8 cellular contexts compared by ENCODE assay signal in genomic region chr5:133968057-133968993, GRCh38. TPM values are rescaled to one million over a fixed set of nuclear protein-coding genes. Genes with fewer than 3 reads are reported as not detected.
A peak's percentile ranks its signal among the peaks of the same experiment; 100 is the strongest.
DNase-seq lines count a peak whose midpoint lies in the region; FAIRE-seq and TF ChIP-seq lines count a peak whose summit lies in the region.

TSS of gene C5orf15 (minus strand) at chr5:133968625. CDS start at chr5:133968584, 41 bp downstream.

- peak within 1 kb of the TSS; percentile 99 for H3K9ac ChIP-seq in neuronal stem cell (ENCODE audit: low read depth, low read length, poor library complexity)

- FAIRE-seq in frontal cortex (lab: Jason Lieb, UNC): no peak

- peak within 1 kb of the TSS; percentile 91 for H2BK120ac ChIP-seq in neuronal stem cell (ENCODE audit: low read depth, low read length)

- peaks cover 26% of the 10 kb centered on the region for H3K36me3 Mint-ChIP-seq in activated naive CD4-positive, alpha-beta T cell treated with anti-CD3 and anti-CD28 coated beads for 36 hours (ENCODE audit: low read depth)

- peak within 1 kb of the TSS; percentile 100 for H4K8ac ChIP-seq in neuronal stem cell (ENCODE audit: low read depth, low read length)

- peak within 1 kb of the TSS; percentile 93 for H3K4me2 ChIP-seq in neuronal stem cell (ENCODE audit: insufficient read depth, low read length, poor library complexity, severe bottlenecking)

- peaks cover 1 to 4% of the 10 kb centered on the region in 2 donors for H3K4me1 ChIP-seq in neuronal stem cell (ENCODE audit: control insufficient read depth in 2 of 2, insufficient read depth in 1 of 2, low read depth in 1 of 2, low read length in 2 of 2)

- WGBS in neuronal stem cell (ENCODE audit: extremely low coverage in 2 of 2, insufficient read length in 2 of 2, insufficient replicate concordance in 1 of 2), 2 donors: no CpG with 5 or more reads among the region's 54 CpGs

- no peak within 1 kb of the TSS for H3K4ac ChIP-seq in neuronal stem cell (ENCODE audit: low read length)

- peaks cover 46% of the 10 kb centered on the region for H3K4me1 Mint-ChIP-seq in activated naive CD4-positive, alpha-beta T cell treated with anti-CD3 and anti-CD28 coated beads for 36 hours (ENCODE audit: low read depth)

- intact Hi-C loops in activated naive CD4-positive, alpha-beta T cell treated with anti-CD3 and anti-CD28 coated beads for 36 hours (cut with micrococcal nuclease): loop anchor here (1.0 kb wide), 6 partner anchors 9 to 479 kb away; no protein-coding TSS in a partner anchor

- peak within 1 kb of the TSS; percentile 92 for H3K4me3 ChIP-seq in HFF-Myc (replicated peaks; ENCODE audit: low read depth, low read length)
- H3K4me3 ChIP-seq in neuronal stem cell (ENCODE audit: low read length in 2 of 2): peak within 1 kb of the TSS; percentile 94 to 97

- CTCF ChIA-PET in activated naive CD4-positive, alpha-beta T cell treated with anti-CD3 and anti-CD28 coated beads for 36 hours (lab: Charles Lee): no interaction called here

- H2AK5ac ChIP-seq in neuronal stem cell (ENCODE audit: low read depth, low read length): peak within 1 kb of the TSS; percentile 94

- peak; percentile 90 for DNase-seq in GM04503 (ENCODE audit: low read depth)
- peak; percentile 92 for DNase-seq in HFF-Myc (ENCODE audit: extremely low read depth, low read depth)
- peak; percentile 92 for DNase-seq in NAMALWA (ENCODE audit: low spot score)
- DNase-seq in SK-N-DZ (ENCODE audit: low spot score): peak; percentile 95
- DNase-seq in activated naive CD4-positive, alpha-beta T cell treated with anti-CD3 and anti-CD28 coated beads for 36 hours: peak; percentile 96
- peak; percentile 69 to 84 for DNase-seq in frontal cortex (ENCODE audit: low spot score in 2 of 2)
- DNase-seq in neuronal stem cell (ENCODE audit: low spot score): peak; percentile 91

- H3K9me3 Mint-ChIP-seq in activated naive CD4-positive, alpha-beta T cell treated with anti-CD3 and anti-CD28 coated beads for 36 hours: peaks cover 5% of the 10 kb centered on the region

- peaks cover 9% of the 10 kb centered on the region for H3K79me1 ChIP-seq in neuronal stem cell (ENCODE audit: low read depth, low read length)

- peak within 1 kb of the TSS; percentile 73 for H3K27ac ChIP-seq in neuronal stem cell (replicated peaks; ENCODE audit: low read length)

- peak within 1 kb of the TSS; percentile 50 for H3K23ac ChIP-seq in neuronal stem cell (ENCODE audit: low read depth, low read length, poor library complexity)

- H3K18ac ChIP-seq in neuronal stem cell (ENCODE audit: low read length): peak within 1 kb of the TSS; percentile 100

- TF ChIP-seq CTCF in HFF-Myc (IDR thresholded peaks at IDR 0.05; ENCODE audit: low read depth, low read length, missing control alignments): no peak
- TF ChIP-seq CTCF in subcutaneous adipose tissue (IDR thresholded peaks at IDR 0.05; ENCODE audit: low read depth): no peak

- peak within 1 kb of the TSS; percentile 93 for H3K27ac Mint-ChIP-seq in activated naive CD4-positive, alpha-beta T cell treated with anti-CD3 and anti-CD28 coated beads for 36 hours

- peak within 1 kb of the TSS; percentile 95 for H2AFZ ChIP-seq in neuronal stem cell (ENCODE audit: low read length)

- peaks cover 6 to 23% of the 10 kb centered on the region in 2 donors for H3K36me3 ChIP-seq in neuronal stem cell (replicated peaks in 1 of 2; ENCODE audit: control insufficient read depth in 2 of 2, insufficient read depth in 2 of 2, low read length in 2 of 2)

- peak within 1 kb of the TSS; percentile 96 for H3K4me3 Mint-ChIP-seq in activated naive CD4-positive, alpha-beta T cell treated with anti-CD3 and anti-CD28 coated beads for 36 hours

- no peaks in the 10 kb centered on the region for H3K27me3 Mint-ChIP-seq in activated naive CD4-positive, alpha-beta T cell treated with anti-CD3 and anti-CD28 coated beads for 36 hours (ENCODE audit: low read depth)

- H2BK12ac ChIP-seq in neuronal stem cell (ENCODE audit: low read length): peak within 1 kb of the TSS; percentile 94

- no peaks in the 10 kb centered on the region for H3K27me3 ChIP-seq in neuronal stem cell (ENCODE audit: control insufficient read depth in 3 of 3, insufficient read depth in 3 of 3, low read depth in 1 of 3, low read length in 3 of 3)

- peak within 1 kb of the TSS; percentile 72 for H4K91ac ChIP-seq in neuronal stem cell (ENCODE audit: low read depth, low read length, poor library complexity)

- peaks cover 0 to 4% of the 10 kb centered on the region in 2 donors for H3K9me3 ChIP-seq in neuronal stem cell (replicated peaks in 1 of 2; ENCODE audit: control insufficient read depth in 2 of 2, insufficient read depth in 1 of 2, low read depth in 1 of 2, low read length in 2 of 2)

- peak within 1 kb of the TSS; percentile 90 for H2BK5ac ChIP-seq in neuronal stem cell (ENCODE audit: low read length)

- H2BK15ac ChIP-seq in neuronal stem cell (ENCODE audit: low read length): peak within 1 kb of the TSS; percentile 85

- H3K14ac ChIP-seq in neuronal stem cell (ENCODE audit: low read length): peak within 1 kb of the TSS; percentile 94

RNA-seq across cellular contexts. Expression of gene C5orf15, which starts in this region (rescaled TPM):
- 71.5 and 78.8 TPM in 2 replicates for polyA plus RNA-seq in SK-N-DZ (2014; cell fraction: cytosol; rRNA removed)
- 29.8 and 42.3 TPM in 2 replicates for polyA plus RNA-seq in SK-N-DZ (2014; cell fraction: nucleus; rRNA removed)
- total RNA-seq in activated naive CD4-positive, alpha-beta T cell treated with anti-CD3 and anti-CD28 coated beads for 36 hours: 10 to 100 TPM; 18.1 to 18.6 TPM
- total RNA-seq in frontal cortex (64.4 TPM), subcutaneous adipose tissue (10 to 100 TPM; 32.2 to 66.0 (median 44.2) TPM)
- 69.1 TPM for polyA plus RNA-seq in neuronal stem cell (2013, experiment 1 of 2)
- 68.8 TPM for polyA plus RNA-seq in neuronal stem cell (2013, experiment 2 of 2)

Comparison
In these comparisons a context has a peak if more than half of its experiments do, and no peak if none do; other contexts are left out.
1. Peak in every context shown above with its lines: DNase-seq, H3K4me3 ChIP-seq and H3K27ac ChIP-seq.